7 cellular contexts compared by ENCODE assay signal in the genomic region with DNA sequence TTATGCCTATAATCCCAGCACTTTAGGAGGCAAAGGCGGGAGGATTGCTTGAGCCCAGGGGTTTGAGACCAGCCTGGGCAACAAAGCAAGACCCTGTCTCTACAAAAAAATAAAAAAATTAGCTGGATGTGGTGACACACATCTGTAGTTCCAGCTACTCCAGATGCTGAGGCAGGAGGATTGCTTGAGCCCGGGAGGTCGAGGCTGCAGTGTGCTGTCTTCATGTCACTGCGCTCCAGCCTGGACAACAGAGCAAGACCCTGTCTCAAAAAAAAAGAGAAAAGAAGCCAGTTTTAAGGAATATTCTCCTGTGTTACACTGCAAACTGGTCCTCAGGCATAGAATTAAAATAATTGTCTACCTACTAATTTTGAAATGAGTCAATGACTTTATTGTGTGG.
"Had no signal": no experiment of that assay in that cellular context is flagged by ENCODE, and none has a peak within 500 bp of the region (broad histone marks: within the 10 kb centered on the region; RNA-seq: fewer than 3 reads in every experiment).

No MANE protein-coding gene starts in this region.

- H3K4me3 ChIP-seq: GM23248, HAP-1 had no signal

- H3K27ac ChIP-seq: GM23248 had no signal

- DNase-seq: GM23248, GOT3, H7, IMR-90, KBM-7 had no signal

- ATAC-seq: HCT116 had no signal

- H2AFZ ChIP-seq: GM23248 had no signal

- H3K9ac ChIP-seq: GM23248 had no signal

- H3K4me1 ChIP-seq: HAP-1 had no signal
